ENCODE assay signal across 8 cellular contexts in genomic region chr17:58006563-58006923, GRCh38. TPM values are rescaled to one million over a fixed set of nuclear protein-coding genes. Genes with fewer than 3 reads are reported as not detected.
DNase-seq lines count a peak whose midpoint lies in the region; ATAC-seq lines count a peak whose summit lies in the region.

No MANE protein-coding gene starts in this region.

- WGBS in mesendoderm (ENCODE audit: extremely low coverage, insufficient coverage, low lambda C conversion rate), result no CpG with 5 or more reads among the region's 20 CpGs

- H3K4me1 ChIP-seq in effector memory CD4-positive, alpha-beta T cell (ENCODE audit: control insufficient read depth, insufficient read depth, low read length, poor library complexity, severe bottlenecking), result peaks cover 23% of the 10 kb centered on the region
- peaks cover 2% of the 10 kb centered on the region for H3K4me1 ChIP-seq in mesendoderm (ENCODE audit: control insufficient read depth, low read depth, low read length)

- H3K9me3 ChIP-seq in effector memory CD4-positive, alpha-beta T cell (ENCODE audit: control insufficient read depth, low read length), result no peaks in the 10 kb centered on the region

- peak overlapping the region; percentile 100 for H3K56ac ChIP-seq in mesendoderm (ENCODE audit: low read length)

- DNase-seq in Daoy (ENCODE audit: low read depth) (peak; percentile 74), NCI-H526 treated with DMSO at 0.1 percent for 48 hours (lab: John Stamatoyannopoulos, UW) (peak; percentile 50), mesendoderm (peak; percentile 76)
- peak; percentile 72 to 81 for DNase-seq in activated CD4-positive, alpha-beta T cell treated with anti-CD3 and anti-CD28 coated beads, Interleukin-2, amount 50 U/mL, for 48 hours
- no peak for DNase-seq in effector memory CD4-positive, alpha-beta T cell
- peak; percentile 26 to 31 for DNase-seq in stimulated activated CD8-positive, alpha-beta memory T cell treated with anti-CD3 and anti-CD28 coated beads, Interleukin-4, amount 100 ng/mL, for 1 hour (ENCODE audit: low read depth in 2 of 2, low spot score in 1 of 2)

- H2BK15ac ChIP-seq in mesendoderm (replicated peaks; ENCODE audit: low read depth), result no peak overlapping the region

- peak overlapping the region; percentile 67 for H2AK5ac ChIP-seq in mesendoderm (ENCODE audit: low read length)

- H3K4ac ChIP-seq in mesendoderm (ENCODE audit: low read depth, low read length), result peak overlapping the region; percentile 100

- peak overlapping the region; percentile 95 for H3K18ac ChIP-seq in mesendoderm (ENCODE audit: low read length)

- H3K4me2 ChIP-seq in mesendoderm (ENCODE audit: low read length), result peak overlapping the region; percentile 20

- peak overlapping the region; percentile 23 for H2BK120ac ChIP-seq in mesendoderm (ENCODE audit: low read depth, low read length)

- peaks cover 1% of the 10 kb centered on the region for H3K79me1 ChIP-seq in mesendoderm (ENCODE audit: low read length)

- peak overlapping the region; percentile 100 for H3K9ac ChIP-seq in mesendoderm (ENCODE audit: low read length)

- H4K8ac ChIP-seq in mesendoderm (ENCODE audit: low read depth, low read length), result no peak overlapping the region

- peaks cover 35% of the 10 kb centered on the region for H3K79me2 ChIP-seq in mesendoderm (ENCODE audit: control insufficient read depth, insufficient read depth, low read length)

- ATAC-seq in HG02943 (IDR thresholded peaks at IDR 0.05; ENCODE audit: low read depth, unreplicated experiment), result peak; percentile 10
- no peak for ATAC-seq in GM19455 (IDR thresholded peaks at IDR 0.05; ENCODE audit: unreplicated experiment)

- H3K27me3 ChIP-seq in effector memory CD4-positive, alpha-beta T cell (replicated peaks; ENCODE audit: control insufficient read depth, insufficient read depth, low read length, poor library complexity, severe bottlenecking), result no peaks in the 10 kb centered on the region
- H3K27me3 ChIP-seq in mesendoderm (ENCODE audit: insufficient read depth, low read length, poor library complexity), result no peaks in the 10 kb centered on the region

- H3K4me3 ChIP-seq in effector memory CD4-positive, alpha-beta T cell (ENCODE audit: insufficient read depth, low read depth, low read length, poor library complexity, severe bottlenecking), result peak overlapping the region; percentile 99
- peak overlapping the region; percentile 97 for H3K4me3 ChIP-seq in mesendoderm (ENCODE audit: low read length)

- peaks cover 37% of the 10 kb centered on the region for H3K36me3 ChIP-seq in effector memory CD4-positive, alpha-beta T cell (ENCODE audit: control insufficient read depth, insufficient read depth, low read length)
- peaks cover 4% of the 10 kb centered on the region for H3K36me3 ChIP-seq in mesendoderm (ENCODE audit: control insufficient read depth, insufficient read depth, low read length)

- H3K27ac ChIP-seq in effector memory CD4-positive, alpha-beta T cell (ENCODE audit: insufficient read depth, low read length, poor library complexity, severe bottlenecking), result peak overlapping the region; percentile 98
- peak overlapping the region; percentile 92 for H3K27ac ChIP-seq in mesendoderm (ENCODE audit: low read depth, low read length)

- H4K5ac ChIP-seq in mesendoderm (ENCODE audit: low read length), result no peak overlapping the region

- H3K23ac ChIP-seq in mesendoderm (ENCODE audit: low read length), result peak overlapping the region; percentile 97

- peak overlapping the region; percentile 99 for H2BK5ac ChIP-seq in mesendoderm (ENCODE audit: low read length)

RNA-seq across cellular contexts. Expression of gene SRSF1, which starts 0.5 kb away (rescaled TPM):
- total RNA-seq in Daoy (2014; rRNA removed; shearing (Covaris generic)), result 499 and 574 TPM in 2 replicates
- 461 TPM for polyA plus RNA-seq in mesendoderm (2013, experiment 1 of 2)
- polyA plus RNA-seq in mesendoderm (2013, experiment 2 of 2), result 462 TPM

RNA-seq across cellular contexts. Expression of gene VEZF1, which starts 18.5 kb away (rescaled TPM):
- 27.3 and 33.1 TPM in 2 replicates for total RNA-seq in Daoy (2014; rRNA removed; shearing (Covaris generic))
- polyA plus RNA-seq in mesendoderm (2013, experiment 1 of 2), result 43.9 TPM
- 44.0 TPM for polyA plus RNA-seq in mesendoderm (2013, experiment 2 of 2)

RNA-seq across cellular contexts. Expression of gene CUEDC1, which starts 51.3 kb away (rescaled TPM):
- 5.0 and 7.0 TPM in 2 replicates for total RNA-seq in Daoy (2014; rRNA removed; shearing (Covaris generic))
- polyA plus RNA-seq in mesendoderm (2013, experiment 1 of 2), result 7.0 TPM
- polyA plus RNA-seq in mesendoderm (2013, experiment 2 of 2), result 7.6 TPM

Comparison
In these comparisons a context has a peak if more than half of its experiments do, and no peak if none do; other contexts are left out.
1. DNase-seq: peak in Daoy (single experiment), NCI-H526 treated with DMSO at 0.1 percent for 48 hours (single experiment), activated CD4-positive, alpha-beta T cell treated with anti-CD3 and anti-CD28 coated beads, Interleukin-2, amount 50 U/mL, for 48 hours (2 of 2), mesendoderm (single experiment) and stimulated activated CD8-positive, alpha-beta memory T cell treated with anti-CD3 and anti-CD28 coated beads, Interleukin-4, amount 100 ng/mL, for 1 hour (2 of 2); none in effector memory CD4-positive, alpha-beta T cell (0 of 3).